Comparison of ENCODE assay signal across 23 cellular contexts in genomic region chr3:95731753-95732152, GRCh38.
"Had no signal": no experiment of that assay in that cellular context is flagged by ENCODE, and none has a peak within 500 bp of the region (broad histone marks: within the 10 kb centered on the region; RNA-seq: fewer than 3 reads in every experiment).

No MANE protein-coding gene starts in this region.

- H3K9me3 Mint-ChIP-seq: nephron had no signal

- H3K9me3 ChIP-seq: prostate gland, right lobe of liver, tibial artery, upper lobe of left lung, uterus had no signal

- H3K4me1 Mint-ChIP-seq: immature natural killer cell; naive B cell; nephron; stimulated activated effector memory CD8-positive, alpha-beta T cell treated with anti-CD3 and anti-CD28 coated beads, Interleukin-12 subunit alpha, Interleukin-12 subunit beta, amount 100 ng/mL, for 72 hours had no signal

- H3K4me1 ChIP-seq: parathyroid adenoma, prostate gland, right lobe of liver, tibial artery, upper lobe of left lung, uterus had no signal

- FAIRE-seq: keratinocyte had no signal

- H3K27ac Mint-ChIP-seq: immature natural killer cell; naive B cell; nephron; stimulated activated effector memory CD8-positive, alpha-beta T cell treated with anti-CD3 and anti-CD28 coated beads, Interleukin-12 subunit alpha, Interleukin-12 subunit beta, amount 100 ng/mL, for 72 hours had no signal

- H3K27ac ChIP-seq: dorsolateral prefrontal cortex, parathyroid adenoma, prostate gland, right lobe of liver, tibial artery, upper lobe of left lung, uterus had no signal

- H3K4me3 Mint-ChIP-seq: immature natural killer cell; naive B cell; nephron; stimulated activated effector memory CD8-positive, alpha-beta T cell treated with anti-CD3 and anti-CD28 coated beads, Interleukin-12 subunit alpha, Interleukin-12 subunit beta, amount 100 ng/mL, for 72 hours had no signal

- DNase-seq: cortex of kidney; dorsolateral prefrontal cortex; effector CD8-positive, alpha-beta T cell; foreskin fibroblast; immature natural killer cell; left colon; left ventricle myocardium superior; mesendoderm; naive B cell; occipital lobe; right lobe of liver; stimulated activated CD4-positive, alpha-beta T cell treated with anti-CD3 and anti-CD28 coated beads, Interleukin-4, amount 100 ng/mL, for 1 hour; stimulated activated CD8-positive, alpha-beta memory T cell treated with anti-CD3 and anti-CD28 coated beads, Interleukin-4, amount 100 ng/mL, for 48 hours; stimulated activated naive CD8-positive, alpha-beta T cell treated with anti-CD3 and anti-CD28 coated beads, Interleukin-15, Interleukin-2, amounts not matched to agents 100 U/mL and 50 U/mL, for 24 hours; tibial artery; upper lobe of left lung; uterus had no signal

- H3K79me2 ChIP-seq: parathyroid adenoma had no signal

- H3K36me3 ChIP-seq: prostate gland, right lobe of liver, tibial artery, upper lobe of left lung, uterus had no signal

- H3K36me3 Mint-ChIP-seq: immature natural killer cell; naive B cell; stimulated activated effector memory CD8-positive, alpha-beta T cell treated with anti-CD3 and anti-CD28 coated beads, Interleukin-12 subunit alpha, Interleukin-12 subunit beta, amount 100 ng/mL, for 72 hours had no signal

- H3K4me3 ChIP-seq: dorsolateral prefrontal cortex, lung, prostate gland, right lobe of liver, tibial artery, upper lobe of left lung, uterus had no signal

- H3K27me3 ChIP-seq: dorsolateral prefrontal cortex, right lobe of liver, tibial artery, upper lobe of left lung, uterus had no signal

- H2AFZ ChIP-seq: parathyroid adenoma had no signal

- H3K27me3 Mint-ChIP-seq: naive B cell had no signal

- H3K9ac ChIP-seq: parathyroid adenoma had no signal
